In the genomic region with DNA sequence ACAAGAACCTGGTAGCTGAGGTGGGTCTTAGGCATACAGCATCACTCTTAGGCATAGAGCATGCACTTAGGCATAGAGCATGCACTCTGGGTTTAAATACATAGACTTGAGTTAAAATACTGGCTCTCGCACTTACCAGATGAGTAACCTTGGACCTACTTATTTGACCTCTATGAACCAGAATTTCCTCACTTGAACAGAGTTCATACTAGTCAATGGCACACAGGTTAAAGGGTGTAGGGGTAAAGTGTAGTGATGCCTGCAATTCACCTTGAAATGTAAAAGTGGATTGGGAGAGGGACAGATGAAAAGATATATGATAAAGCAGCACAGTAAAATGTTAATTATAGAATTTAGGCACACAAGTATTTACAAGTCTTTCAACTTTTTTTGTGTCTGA, we compare ENCODE assay signal across 1 cellular context.
TF ChIP-seq lines count a peak whose summit lies in the region.

No MANE protein-coding gene starts in this region.

TF ChIP-seq in H1, 55 proteins besides CTCF, POLR2A, EP300 and RAD21:
- TF ChIP-seq GTF2F1 (IDR thresholded peaks at IDR 0.05; ENCODE audit: borderline replicate concordance, low read depth, low read length) (no peak), HDAC2 (IDR thresholded peaks at IDR 0.05; ENCODE audit: borderline replicate concordance in 1 of 2, low read depth in 2 of 2, low read length in 2 of 2) (no peak), FOSL1 (IDR thresholded peaks at IDR 0.05; ENCODE audit: insufficient read depth, low read depth, low read length) (no peak), HDAC6 (IDR thresholded peaks at IDR 0.05; ENCODE audit: low read depth, low read length) (no peak), BACH1 (IDR thresholded peaks at IDR 0.05; ENCODE audit: low read length) (no peak), EZH2 (IDR thresholded peaks at IDR 0.05; ENCODE audit: low read depth, low read length, severe bottlenecking) (no peak), PHF8 (conservative IDR thresholded peaks at IDR 0.05; ENCODE audit: low read depth, low read length) (no peak)
- TF ChIP-seq, protein P1, sequence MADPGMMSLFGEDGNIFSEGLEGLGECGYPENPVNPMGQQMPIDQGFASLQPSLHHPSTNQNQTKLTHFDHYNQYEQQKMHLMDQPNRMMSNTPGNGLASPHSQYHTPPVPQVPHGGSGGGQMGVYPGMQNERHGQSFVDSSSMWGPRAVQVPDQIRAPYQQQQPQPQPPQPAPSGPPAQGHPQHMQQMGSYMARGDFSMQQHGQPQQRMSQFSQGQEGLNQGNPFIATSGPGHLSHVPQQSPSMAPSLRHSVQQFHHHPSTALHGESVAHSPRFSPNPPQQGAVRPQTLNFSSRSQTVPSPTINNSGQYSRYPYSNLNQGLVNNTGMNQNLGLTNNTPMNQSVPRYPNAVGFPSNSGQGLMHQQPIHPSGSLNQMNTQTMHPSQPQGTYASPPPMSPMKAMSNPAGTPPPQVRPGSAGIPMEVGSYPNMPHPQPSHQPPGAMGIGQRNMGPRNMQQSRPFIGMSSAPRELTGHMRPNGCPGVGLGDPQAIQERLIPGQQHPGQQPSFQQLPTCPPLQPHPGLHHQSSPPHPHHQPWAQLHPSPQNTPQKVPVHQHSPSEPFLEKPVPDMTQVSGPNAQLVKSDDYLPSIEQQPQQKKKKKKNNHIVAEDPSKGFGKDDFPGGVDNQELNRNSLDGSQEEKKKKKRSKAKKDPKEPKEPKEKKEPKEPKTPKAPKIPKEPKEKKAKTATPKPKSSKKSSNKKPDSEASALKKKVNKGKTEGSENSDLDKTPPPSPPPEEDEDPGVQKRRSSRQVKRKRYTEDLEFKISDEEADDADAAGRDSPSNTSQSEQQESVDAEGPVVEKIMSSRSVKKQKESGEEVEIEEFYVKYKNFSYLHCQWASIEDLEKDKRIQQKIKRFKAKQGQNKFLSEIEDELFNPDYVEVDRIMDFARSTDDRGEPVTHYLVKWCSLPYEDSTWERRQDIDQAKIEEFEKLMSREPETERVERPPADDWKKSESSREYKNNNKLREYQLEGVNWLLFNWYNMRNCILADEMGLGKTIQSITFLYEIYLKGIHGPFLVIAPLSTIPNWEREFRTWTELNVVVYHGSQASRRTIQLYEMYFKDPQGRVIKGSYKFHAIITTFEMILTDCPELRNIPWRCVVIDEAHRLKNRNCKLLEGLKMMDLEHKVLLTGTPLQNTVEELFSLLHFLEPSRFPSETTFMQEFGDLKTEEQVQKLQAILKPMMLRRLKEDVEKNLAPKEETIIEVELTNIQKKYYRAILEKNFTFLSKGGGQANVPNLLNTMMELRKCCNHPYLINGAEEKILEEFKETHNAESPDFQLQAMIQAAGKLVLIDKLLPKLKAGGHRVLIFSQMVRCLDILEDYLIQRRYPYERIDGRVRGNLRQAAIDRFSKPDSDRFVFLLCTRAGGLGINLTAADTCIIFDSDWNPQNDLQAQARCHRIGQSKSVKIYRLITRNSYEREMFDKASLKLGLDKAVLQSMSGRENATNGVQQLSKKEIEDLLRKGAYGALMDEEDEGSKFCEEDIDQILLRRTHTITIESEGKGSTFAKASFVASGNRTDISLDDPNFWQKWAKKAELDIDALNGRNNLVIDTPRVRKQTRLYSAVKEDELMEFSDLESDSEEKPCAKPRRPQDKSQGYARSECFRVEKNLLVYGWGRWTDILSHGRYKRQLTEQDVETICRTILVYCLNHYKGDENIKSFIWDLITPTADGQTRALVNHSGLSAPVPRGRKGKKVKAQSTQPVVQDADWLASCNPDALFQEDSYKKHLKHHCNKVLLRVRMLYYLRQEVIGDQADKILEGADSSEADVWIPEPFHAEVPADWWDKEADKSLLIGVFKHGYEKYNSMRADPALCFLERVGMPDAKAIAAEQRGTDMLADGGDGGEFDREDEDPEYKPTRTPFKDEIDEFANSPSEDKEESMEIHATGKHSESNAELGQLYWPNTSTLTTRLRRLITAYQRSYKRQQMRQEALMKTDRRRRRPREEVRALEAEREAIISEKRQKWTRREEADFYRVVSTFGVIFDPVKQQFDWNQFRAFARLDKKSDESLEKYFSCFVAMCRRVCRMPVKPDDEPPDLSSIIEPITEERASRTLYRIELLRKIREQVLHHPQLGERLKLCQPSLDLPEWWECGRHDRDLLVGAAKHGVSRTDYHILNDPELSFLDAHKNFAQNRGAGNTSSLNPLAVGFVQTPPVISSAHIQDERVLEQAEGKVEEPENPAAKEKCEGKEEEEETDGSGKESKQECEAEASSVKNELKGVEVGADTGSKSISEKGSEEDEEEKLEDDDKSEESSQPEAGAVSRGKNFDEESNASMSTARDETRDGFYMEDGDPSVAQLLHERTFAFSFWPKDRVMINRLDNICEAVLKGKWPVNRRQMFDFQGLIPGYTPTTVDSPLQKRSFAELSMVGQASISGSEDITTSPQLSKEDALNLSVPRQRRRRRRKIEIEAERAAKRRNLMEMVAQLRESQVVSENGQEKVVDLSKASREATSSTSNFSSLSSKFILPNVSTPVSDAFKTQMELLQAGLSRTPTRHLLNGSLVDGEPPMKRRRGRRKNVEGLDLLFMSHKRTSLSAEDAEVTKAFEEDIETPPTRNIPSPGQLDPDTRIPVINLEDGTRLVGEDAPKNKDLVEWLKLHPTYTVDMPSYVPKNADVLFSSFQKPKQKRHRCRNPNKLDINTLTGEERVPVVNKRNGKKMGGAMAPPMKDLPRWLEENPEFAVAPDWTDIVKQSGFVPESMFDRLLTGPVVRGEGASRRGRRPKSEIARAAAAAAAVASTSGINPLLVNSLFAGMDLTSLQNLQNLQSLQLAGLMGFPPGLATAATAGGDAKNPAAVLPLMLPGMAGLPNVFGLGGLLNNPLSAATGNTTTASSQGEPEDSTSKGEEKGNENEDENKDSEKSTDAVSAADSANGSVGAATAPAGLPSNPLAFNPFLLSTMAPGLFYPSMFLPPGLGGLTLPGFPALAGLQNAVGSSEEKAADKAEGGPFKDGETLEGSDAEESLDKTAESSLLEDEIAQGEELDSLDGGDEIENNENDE (IDR thresholded peaks at IDR 0.05; ENCODE audit: insufficient replicate concordance, low read length) = no peak
